ENCODE assay signal across 19 cellular contexts in genomic region chr6:14661696-14662095, GRCh38.
DNase-seq lines count a peak whose midpoint lies in the region; ATAC-seq, FAIRE-seq and TF ChIP-seq lines count a peak whose summit lies in the region.
"Had no signal": no experiment of that assay in that cellular context is flagged by ENCODE, and none has a peak within 500 bp of the region (broad histone marks: within the 10 kb centered on the region; RNA-seq: fewer than 3 reads in every experiment).

No MANE protein-coding gene starts in this region.

- no peak overlapping the region for H4K91ac ChIP-seq in H1 (replicated peaks; ENCODE audit: insufficient read length, low read length)

- no peak overlapping the region for H3K4ac ChIP-seq in H1 (replicated peaks; ENCODE audit: insufficient read length, low read depth, low read length)

- no peak for TF ChIP-seq EP300 in H1 (IDR thresholded peaks at IDR 0.05; ENCODE audit: borderline replicate concordance in 1 of 2, low read depth in 2 of 2, low read length in 2 of 2)

- no peak for TF ChIP-seq RAD21 in H1 (IDR thresholded peaks at IDR 0.05 in 1 of 2, conservative IDR thresholded peaks at IDR 0.05 in 1 of 2; ENCODE audit: low read depth in 2 of 2, low read length in 2 of 2)

- no peak for TF ChIP-seq CTCF in CD4-positive, alpha-beta T cell (IDR thresholded peaks at IDR 0.05)
- TF ChIP-seq CTCF in Loucy (conservative IDR thresholded peaks at IDR 0.05; ENCODE audit: low read length): no peak
- no peak for TF ChIP-seq CTCF in H1 (IDR thresholded peaks at IDR 0.05; ENCODE audit: control extremely low read depth in 1 of 3, insufficient read depth in 1 of 3, low read depth in 1 of 3, low read length in 3 of 3)
- no peak for TF ChIP-seq CTCF in esophagus squamous epithelium (IDR thresholded peaks at IDR 0.05)

- no peak overlapping the region for H2BK15ac ChIP-seq in H1 (ENCODE audit: low read length)

- H3K9ac ChIP-seq in Loucy (ENCODE audit: low read depth, low read length, poor library complexity, severe bottlenecking): peak overlapping the region; percentile 43
- H3K9ac ChIP-seq in H1 (replicated peaks in 1 of 4; ENCODE audit: extremely low read depth in 1 of 4, low read depth in 3 of 4, low read length in 3 of 4): no peak overlapping the region

- peaks cover 45% of the 10 kb centered on the region for H3K4me1 Mint-ChIP-seq in CD4-positive, alpha-beta T cell (ENCODE audit: low read depth)

- no peak overlapping the region for H3K27ac Mint-ChIP-seq in CD4-positive, alpha-beta T cell
- H3K27ac Mint-ChIP-seq: CD8-positive, alpha-beta memory T cell had no signal

- peak overlapping the region; percentile 62; the same call in 1 of the 2 replicates for H2BK12ac ChIP-seq in H1 (ENCODE audit: low read depth, low read length)

- CTCF ChIA-PET in CD4-positive, alpha-beta T cell (lab: Charles Lee): interaction anchor here (1.3 kb wide), 1 partner anchor 25 kb away, joined by 3 read pairs; no protein-coding TSS in a partner anchor
- CTCF ChIA-PET in H1 (lab: Charles Lee; ENCODE audit: partially characterized antibody): interaction anchor here (0.8 to 1.7 kb wide), 4 partner anchors 10 to 383 kb away, joined by 3 to 4 read pairs (median 4); no protein-coding TSS in a partner anchor

- no peak overlapping the region for H3K56ac ChIP-seq in H1 (replicated peaks; ENCODE audit: insufficient read length, low read depth, low read length)

- POLR2A ChIA-PET in CD4-positive, alpha-beta T cell (lab: Charles Lee): interaction anchor here (1.0 to 3.2 kb wide), 4 partner anchors 27 to 587 kb away, joined by 3 to 26 read pairs (median 4); no protein-coding TSS in a partner anchor
- POLR2A ChIA-PET in H1 (lab: Charles Lee; ENCODE audit: partially characterized antibody): no interaction called here

- H3K9me3 ChIP-seq in CD4-positive, alpha-beta T cell (ENCODE audit: control insufficient read depth, low read length): no peaks in the 10 kb centered on the region
- H3K9me3 ChIP-seq in Loucy (ENCODE audit: insufficient read depth, low read depth, low read length): no peaks in the 10 kb centered on the region
- H3K9me3 ChIP-seq in H1 (ENCODE audit: insufficient read depth in 2 of 2, low read depth in 1 of 2, low read length in 1 of 2): no peaks in the 10 kb centered on the region
- no peaks in the 10 kb centered on the region for H3K9me3 ChIP-seq in thymus (ENCODE audit: control insufficient read depth)
- no peaks in the 10 kb centered on the region for H3K9me3 ChIP-seq in esophagus squamous epithelium
- H3K9me3 ChIP-seq: SJSA1 had no signal

- intact Hi-C loops in CD4-positive, alpha-beta T cell (cut with DNase I, micrococcal nuclease): loop anchor here in 1 of 2 experiments (2.0 kb wide), 1 partner anchor 27 kb away; no protein-coding TSS in a partner anchor
- intact Hi-C loops in esophagus squamous epithelium (cut with DNase I): no loop called here

- no peaks in the 10 kb centered on the region; the same call in 1 of the 2 replicates for H3K79me1 ChIP-seq in H1 (ENCODE audit: low read depth, low read length)

- no peaks in the 10 kb centered on the region for H3K36me3 Mint-ChIP-seq in CD4-positive, alpha-beta T cell (ENCODE audit: low read depth)
- H3K36me3 Mint-ChIP-seq: CD8-positive, alpha-beta memory T cell had no signal

- H3K4me3 ChIP-seq in Loucy (ENCODE audit: low read length, poor library complexity, severe bottlenecking): no peak overlapping the region
- no peak overlapping the region for H3K4me3 ChIP-seq in H1 (ENCODE audit: extremely low read depth in 1 of 4, insufficient read depth in 2 of 4, low read depth in 3 of 4, low read length in 4 of 4)
- H3K4me3 ChIP-seq in thymus (ENCODE audit: low read length): no peak overlapping the region
- H3K4me3 ChIP-seq in esophagus squamous epithelium: no peak overlapping the region
- H3K4me3 ChIP-seq: SJSA1 had no signal

- H3K4me2 ChIP-seq in Loucy (ENCODE audit: low read depth, low read length, poor library complexity, severe bottlenecking): peak overlapping the region; percentile 51
- no peak overlapping the region for H3K4me2 ChIP-seq in H1 (ENCODE audit: insufficient read depth in 1 of 2, low read depth in 2 of 2, low read length in 2 of 2)

- H3F3A ChIP-seq in Loucy (ENCODE audit: low read depth): peaks cover 4% of the 10 kb centered on the region; the same call in 1 of the 2 replicates

- no peak overlapping the region for H2BK20ac ChIP-seq in H1 (ENCODE audit: low read length)

- DNase-seq in CD4-positive, alpha-beta T cell: no peak
- DNase-seq in H1 (ENCODE audit: low read depth in 1 of 2, low spot score in 2 of 2): no peak
- no peak for DNase-seq in activated effector memory CD4-positive, alpha-beta T cell treated with Interleukin-2 at 50 U/mL for 16 hours
- DNase-seq in esophagus squamous epithelium (lab: John Stamatoyannopoulos, UW): no peak
- DNase-seq: DMS 273 treated with DMSO at 0.1 percent for 48 hours, DMS79, NCI-H1092 treated with DMSO at 0.1 percent for 48 hours, NCI-H1436, NCI-H187 treated with DMSO at 0.1 percent for 48 hours, NCI-H524, NCI-H748 treated with DMSO at 0.1 percent for 48 hours, Right ventricle myocardium superior had no signal

- H4K8ac ChIP-seq in H1 (ENCODE audit: extremely low read depth, insufficient read depth, low read length): no peak overlapping the region

- H3K27me3 ChIP-seq in CD4-positive, alpha-beta T cell (ENCODE audit: control insufficient read depth, insufficient read depth, low read length): no peaks in the 10 kb centered on the region
- H3K27me3 ChIP-seq in Loucy (ENCODE audit: insufficient read depth, low read length, poor library complexity, severe bottlenecking): no peaks in the 10 kb centered on the region
- H3K27me3 ChIP-seq in H1 (replicated peaks in 1 of 4; ENCODE audit: control insufficient read depth in 3 of 4, extremely low read depth in 1 of 4, insufficient read depth in 3 of 4, low read length in 3 of 4): no peaks in the 10 kb centered on the region; a peak in 1 of 7 replicates
- H3K27me3 ChIP-seq in thymus (ENCODE audit: control insufficient read depth, insufficient read depth): no peaks in the 10 kb centered on the region
- no peaks in the 10 kb centered on the region for H3K27me3 ChIP-seq in esophagus squamous epithelium
- H3K27me3 ChIP-seq: SJSA1 had no signal

- no peak overlapping the region; the same call in 1 of the 2 replicates for H3K18ac ChIP-seq in H1 (ENCODE audit: extremely low read depth, low read length)

- H3K14ac ChIP-seq in H1 (ENCODE audit: insufficient read length): no peak overlapping the region

- H3K27me3 Mint-ChIP-seq in CD4-positive, alpha-beta T cell: no peaks in the 10 kb centered on the region

- H2AK5ac ChIP-seq in H1 (ENCODE audit: low read depth, low read length): 0 out of 2 replicates have a peak overlapping the region, but pooled peaks have one; percentile 16

- no peak for FAIRE-seq in H1 (lab: Jason Lieb, UNC)
- FAIRE-seq: A204.1 had no signal

- 91% methylated on average over 3 of the region's 3 CpGs; no CpG with 5 or more reads in 1 of the 2 experiments for WGBS in H1 (ENCODE audit: extremely low coverage in 1 of 2, insufficient coverage in 1 of 2, insufficient read length in 1 of 2, insufficient replicate concordance in 2 of 2, low coverage in 1 of 2, low lambda C conversion rate in 2 of 2, missing lambda C conversion rate in 1 of 2), 2 experiments
- WGBS in thymus: 84% methylated on average over 3 of the region's 3 CpGs
- 87 to 97% methylated on average over 3 of the region's 3 CpGs for WGBS in esophagus squamous epithelium, 2 donors

- H3K27ac ChIP-seq in CD4-positive, alpha-beta T cell (ENCODE audit: low read depth, low read length): peak overlapping the region; percentile 74
- H3K27ac ChIP-seq in H1 (ENCODE audit: low read depth, low read length) (no peak overlapping the region), thymus (ENCODE audit: low read depth) (peak overlapping the region; percentile 43), esophagus squamous epithelium (no peak overlapping the region)
- H3K27ac ChIP-seq: C4-2B, SJSA1 had no signal

- H3K23ac ChIP-seq in H1 (ENCODE audit: insufficient read length): no peak overlapping the region

- no peak overlapping the region for H3K4me3 Mint-ChIP-seq in CD4-positive, alpha-beta T cell
- H3K4me3 Mint-ChIP-seq: CD8-positive, alpha-beta memory T cell had no signal

- H4K20me1 ChIP-seq in Loucy (ENCODE audit: insufficient read depth, low read length, poor library complexity, severe bottlenecking) (no peaks in the 10 kb centered on the region), H1 (replicated peaks in 1 of 2; ENCODE audit: control insufficient read depth in 1 of 2, insufficient read depth in 2 of 2, low read length in 2 of 2) (no peaks in the 10 kb centered on the region)

- no peak overlapping the region for H2BK5ac ChIP-seq in H1 (ENCODE audit: low read depth, low read length)

- no peaks in the 10 kb centered on the region for H3K9me2 ChIP-seq in Loucy (replicated peaks; ENCODE audit: low read depth, low read length)

- no peaks in the 10 kb centered on the region for H3K23me2 ChIP-seq in H1 (ENCODE audit: low read depth, low read length)

- no peaks in the 10 kb centered on the region for H3K36me3 ChIP-seq in Loucy (ENCODE audit: insufficient read depth, low read length)
- no peaks in the 10 kb centered on the region for H3K36me3 ChIP-seq in H1 (ENCODE audit: control insufficient read depth in 2 of 4, insufficient read depth in 4 of 4, low read length in 3 of 4)
- H3K36me3 ChIP-seq in thymus (ENCODE audit: control insufficient read depth, insufficient read depth): no peaks in the 10 kb centered on the region
- H3K36me3 ChIP-seq in esophagus squamous epithelium: no peaks in the 10 kb centered on the region
- H3K36me3 ChIP-seq: SJSA1 had no signal

- no peak for ATAC-seq in CD4-positive, alpha-beta T cell (ENCODE audit: poor library complexity)
- no peak for ATAC-seq in HG03280 (IDR thresholded peaks at IDR 0.05; ENCODE audit: unreplicated experiment)

- H2AFZ ChIP-seq in Loucy (ENCODE audit: low read length) (peak overlapping the region; percentile 33), H1 (ENCODE audit: low read length) (no peak overlapping the region)

- no peaks in the 10 kb centered on the region for H3K9me3 Mint-ChIP-seq in CD4-positive, alpha-beta T cell
- H3K9me3 Mint-ChIP-seq: CD8-positive, alpha-beta memory T cell had no signal

- H3K4me1 ChIP-seq in Loucy (ENCODE audit: insufficient read depth, low read length, poor library complexity, severe bottlenecking) (peaks cover 84% of the 10 kb centered on the region), H1 (replicated peaks in 1 of 4; ENCODE audit: control insufficient read depth in 3 of 4, insufficient read depth in 4 of 4, low read length in 3 of 4) (peaks cover 2 to 9% (median 5%) of the 10 kb centered on the region in 4 experiments; a peak in 5 of 7 replicates), thymus (ENCODE audit: control insufficient read depth, insufficient read depth, low read length) (peaks cover 66% of the 10 kb centered on the region), esophagus squamous epithelium (peaks cover 0 to 9% (median 0%) of the 10 kb centered on the region in 3 donors)

- H2BK120ac ChIP-seq in H1 (replicated peaks; ENCODE audit: low read depth, low read length): no peak overlapping the region

- no peak overlapping the region for H4K5ac ChIP-seq in H1 (ENCODE audit: insufficient read length, low read depth, low read length)

- H3K79me2 ChIP-seq in Loucy (ENCODE audit: insufficient read depth, low read length) (no peaks in the 10 kb centered on the region), H1 (ENCODE audit: control insufficient read depth in 1 of 2, insufficient read depth in 2 of 2, low read length in 2 of 2) (no peaks in the 10 kb centered on the region)

- no peak for TF ChIP-seq POLR2A in H1 (IDR thresholded peaks at IDR 0.05; ENCODE audit: control extremely low read depth in 1 of 2, low read depth in 2 of 2, low read length in 2 of 2)
- no peak for TF ChIP-seq POLR2A in esophagus squamous epithelium (IDR thresholded peaks at IDR 0.05)

Comparison
In these comparisons a context has a peak if more than half of its experiments do, and no peak if none do; other contexts are left out.
1. H3K27ac ChIP-seq: peak in CD4-positive, alpha-beta T cell (single experiment) and thymus (single experiment); none in H1 (single experiment) and esophagus squamous epithelium (0 of 4).